In the genomic region with DNA sequence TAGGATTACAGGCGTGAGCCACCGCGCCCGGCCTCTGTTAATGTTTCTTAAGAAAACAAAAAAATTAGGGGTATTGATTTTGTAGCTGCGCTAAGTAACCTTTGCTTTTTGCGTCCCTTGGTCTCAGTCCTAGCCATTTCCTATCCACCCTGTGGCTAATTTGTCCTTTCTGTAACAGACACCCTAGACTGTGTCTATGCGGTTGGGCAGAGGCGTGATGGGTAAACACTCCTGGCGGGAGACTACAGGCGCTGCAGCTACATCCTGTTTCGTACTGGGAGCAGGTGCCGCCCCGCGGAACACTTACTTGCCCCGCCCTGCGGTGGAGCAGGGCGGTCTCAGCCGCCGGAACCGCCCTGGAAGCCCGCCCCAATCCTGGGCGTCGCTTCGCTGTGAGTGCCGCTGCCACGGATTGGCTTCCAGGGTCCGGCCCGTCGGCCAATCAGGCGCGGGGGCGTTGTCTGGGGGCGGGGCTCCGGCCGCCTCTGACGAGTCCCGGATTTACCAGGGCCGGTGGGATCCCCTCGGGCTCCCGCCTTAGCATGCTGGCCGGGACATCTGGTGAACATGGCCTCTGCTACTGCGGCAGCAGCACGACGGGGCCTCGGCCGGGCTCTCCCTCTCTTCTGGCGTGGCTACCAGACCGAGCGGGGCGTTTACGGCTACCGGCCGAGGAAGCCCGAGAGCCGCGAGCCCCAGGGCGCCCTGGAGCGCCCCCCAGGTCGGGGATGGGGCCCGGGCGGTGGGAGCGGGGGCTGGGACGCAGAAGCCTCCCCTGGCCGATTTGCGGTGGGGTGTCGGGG, we compare ENCODE assay signal across 7 cellular contexts. TPM values are rescaled to one million over a fixed set of nuclear protein-coding genes. Genes with fewer than 3 reads are reported as not detected.
DNase-seq lines count a peak whose midpoint lies in the region; ATAC-seq, FAIRE-seq and TF ChIP-seq lines count a peak whose summit lies in the region.

A gene with protein sequence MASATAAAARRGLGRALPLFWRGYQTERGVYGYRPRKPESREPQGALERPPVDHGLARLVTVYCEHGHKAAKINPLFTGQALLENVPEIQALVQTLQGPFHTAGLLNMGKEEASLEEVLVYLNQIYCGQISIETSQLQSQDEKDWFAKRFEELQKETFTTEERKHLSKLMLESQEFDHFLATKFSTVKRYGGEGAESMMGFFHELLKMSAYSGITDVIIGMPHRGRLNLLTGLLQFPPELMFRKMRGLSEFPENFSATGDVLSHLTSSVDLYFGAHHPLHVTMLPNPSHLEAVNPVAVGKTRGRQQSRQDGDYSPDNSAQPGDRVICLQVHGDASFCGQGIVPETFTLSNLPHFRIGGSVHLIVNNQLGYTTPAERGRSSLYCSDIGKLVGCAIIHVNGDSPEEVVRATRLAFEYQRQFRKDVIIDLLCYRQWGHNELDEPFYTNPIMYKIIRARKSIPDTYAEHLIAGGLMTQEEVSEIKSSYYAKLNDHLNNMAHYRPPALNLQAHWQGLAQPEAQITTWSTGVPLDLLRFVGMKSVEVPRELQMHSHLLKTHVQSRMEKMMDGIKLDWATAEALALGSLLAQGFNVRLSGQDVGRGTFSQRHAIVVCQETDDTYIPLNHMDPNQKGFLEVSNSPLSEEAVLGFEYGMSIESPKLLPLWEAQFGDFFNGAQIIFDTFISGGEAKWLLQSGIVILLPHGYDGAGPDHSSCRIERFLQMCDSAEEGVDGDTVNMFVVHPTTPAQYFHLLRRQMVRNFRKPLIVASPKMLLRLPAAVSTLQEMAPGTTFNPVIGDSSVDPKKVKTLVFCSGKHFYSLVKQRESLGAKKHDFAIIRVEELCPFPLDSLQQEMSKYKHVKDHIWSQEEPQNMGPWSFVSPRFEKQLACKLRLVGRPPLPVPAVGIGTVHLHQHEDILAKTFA (plus strand): TSS at position 488 of the 803 bp plus-strand sequence. CDS start 80 bp downstream, at position 568.

- no peaks in the 10 kb centered on the region for H3K9me2 ChIP-seq in hepatocyte (replicated peaks; ENCODE audit: insufficient read depth)

- peak within 1 kb of the TSS; percentile 80 for H3K4me3 ChIP-seq in hepatocyte

- 7% methylated on average over 37 of the region's 66 CpGs for WGBS in hepatocyte (ENCODE audit: low lambda C conversion rate, missing lambda C conversion rate)

- TF ChIP-seq CTCF in hepatocyte (IDR thresholded peaks at IDR 0.05; ENCODE audit: poor library complexity): no peak

- no peaks in the 10 kb centered on the region for H3K4me1 ChIP-seq in hepatocyte (ENCODE audit: insufficient read depth)

- H3K27ac ChIP-seq in hepatocyte: peak within 1 kb of the TSS; percentile 76

- H3K36me3 ChIP-seq in hepatocyte (replicated peaks; ENCODE audit: insufficient read depth, low read depth): no peaks in the 10 kb centered on the region

- peak within 1 kb of the TSS; percentile 76 for H3K4me2 ChIP-seq in hepatocyte

- DNase-seq in GM18507 (ENCODE audit: extremely low spot score, insufficient read length, low read depth) (peak; percentile 98), NCI-H2029 treated with DMSO at 0.1 percent for 48 hours (lab: John Stamatoyannopoulos, UW) (peak; percentile 54), T-helper 9 cell (peak; percentile 98), astrocyte of the hippocampus (ENCODE audit: low read depth, low spot score) (peak; percentile 99), hepatocyte (ENCODE audit: low spot score) (peak; percentile 99), retina (peak; percentile 98)

- H4K20me1 ChIP-seq in hepatocyte (ENCODE audit: insufficient read depth, poor library complexity, severe bottlenecking): no peaks in the 10 kb centered on the region

- H3K27me3 ChIP-seq in hepatocyte: no peaks in the 10 kb centered on the region

- H2AFZ ChIP-seq in hepatocyte: peak within 1 kb of the TSS; percentile 81

- peaks cover 29% of the 10 kb centered on the region for H3K79me2 ChIP-seq in hepatocyte

- peak; percentile 95 for FAIRE-seq in GM18507 (lab: Jason Lieb, UNC)

- no peaks in the 10 kb centered on the region for H3K9me3 ChIP-seq in hepatocyte (ENCODE audit: low read depth)

- peak; percentile 97 for ATAC-seq in HG02981 (IDR thresholded peaks at IDR 0.05; ENCODE audit: unreplicated experiment)

RNA-seq across cellular contexts. Expression of the gene that starts here (rescaled TPM):
- 17.5 and 22.8 TPM in 2 replicates for total RNA-seq in hepatocyte
- 11.7 and 23.8 TPM in 2 replicates for polyA plus RNA-seq in hepatocyte

Comparison
In these comparisons a context has a peak if more than half of its experiments do, and no peak if none do; other contexts are left out.
1. Peak in every context shown above with its lines: DNase-seq, ATAC-seq, H3K4me3 ChIP-seq and H3K27ac ChIP-seq.